In the genomic region with DNA sequence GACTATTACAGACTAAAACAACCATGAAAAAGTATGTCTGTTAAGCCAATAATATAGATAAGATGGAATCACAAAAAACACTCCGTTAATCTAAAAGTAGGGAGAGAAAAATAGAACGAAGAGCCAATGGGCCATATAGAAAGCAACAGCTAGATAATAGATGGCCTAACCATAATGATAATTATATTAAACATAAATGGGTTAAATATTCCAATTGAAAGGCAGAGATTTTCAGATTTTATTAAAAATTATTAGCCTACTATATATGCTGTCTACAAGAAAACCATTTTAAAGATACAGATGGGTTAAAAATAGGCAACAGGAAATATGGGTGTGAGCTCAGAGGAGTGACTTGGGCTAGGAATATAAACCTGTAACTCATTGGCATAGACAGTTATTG, we compare ENCODE assay signal across 39 cellular contexts.
"Had no signal": no experiment of that assay in that cellular context is flagged by ENCODE, and none has a peak within 500 bp of the region (broad histone marks: within the 10 kb centered on the region; RNA-seq: fewer than 3 reads in every experiment).

No MANE protein-coding gene starts in this region.

- FAIRE-seq: bronchial epithelial cell had no signal

- H3K27ac Mint-ChIP-seq: activated CD4-positive, alpha-beta memory T cell treated with anti-CD3 and anti-CD28 coated beads, Interleukin-2, amount 10 ng/mL, durations not matched to agents 7 days and 5 days; activated CD4-positive, alpha-beta T cell treated with anti-CD3 and anti-CD28 coated beads for 36 hours; activated CD4-positive, alpha-beta T cell treated with anti-CD3 and anti-CD28 coated beads, Interleukin-2, amount 10 ng/mL, durations not matched to agents 7 days and 5 days; activated CD8-positive, alpha-beta memory T cell treated with anti-CD3 and anti-CD28 coated beads, Interleukin-2, amount 10 ng/mL, durations not matched to agents 7 days and 5 days; activated CD8-positive, alpha-beta T cell treated with anti-CD3 and anti-CD28 coated beads, Interleukin-2, amount 10 ng/mL, durations not matched to agents 7 days and 5 days; activated naive CD4-positive, alpha-beta T cell treated with anti-CD3 and anti-CD28 coated beads, Interleukin-2, amount 10 ng/mL, durations not matched to agents 7 days and 5 days; activated naive CD4-positive, alpha-beta T cell treated with anti-CD3 and anti-CD28 coated beads, Interleukin-2, amount 50 U/mL, for 24 hours; activated naive CD8-positive, alpha-beta T cell; activated naive CD8-positive, alpha-beta T cell treated with anti-CD3 and anti-CD28 coated beads, Interleukin-2, amount 10 ng/mL, durations not matched to agents 7 days and 5 days; activated naive CD8-positive, alpha-beta T cell treated with anti-CD3 and anti-CD28 coated beads, Interleukin-2, amount 50 U/mL, for 24 hours; activated T-cell treated with anti-CD3 and anti-CD28 coated beads, Interleukin-2, amount 50 U/mL, for 24 hours; activated T-helper 2 cell treated with anti-CD3 and anti-CD28 coated beads, Interferon-gamma antibody, Interleukin-2, Interleukin-4, amounts not matched to agents 10 μg/mL and 5 μg/mL and 100 μg/mL, durations not matched to agents 14 hours and 24 hours and 36 hours; brain; T-helper 1 cell treated with Interleukin-12 subunit alpha and Interleukin-12 subunit beta and Interleukin-4 antibody, amounts not matched to agents 30 μg/mL and 1 μg/mL, for 36 hours; T-helper 2 cell treated with Interferon-gamma antibody and Interleukin-4, amounts not matched to agents 5 μg/mL and 100 μg/mL, for 36 hours; WTC11 had no signal

- H3K4me1 Mint-ChIP-seq: activated naive CD4-positive, alpha-beta T cell treated with anti-CD3 and anti-CD28 coated beads, Interleukin-2, amount 50 U/mL, for 24 hours; brain; WTC11 had no signal

- H3K4me1 ChIP-seq: ascending aorta had no signal

- DNase-seq: activated CD4-positive, alpha-beta memory T cell treated with anti-CD3 and anti-CD28 coated beads, Interleukin-2, amount 10 ng/mL, durations not matched to agents 7 days and 5 days; activated CD4-positive, alpha-beta T cell treated with anti-CD3 and anti-CD28 coated beads for 1 hour; activated CD4-positive, alpha-beta T cell treated with anti-CD3 and anti-CD28 coated beads for 36 hours; activated CD4-positive, alpha-beta T cell treated with anti-CD3 and anti-CD28 coated beads for 48 hours; activated CD4-positive, alpha-beta T cell treated with anti-CD3 and anti-CD28 coated beads, Interleukin-2, amount 10 ng/mL, durations not matched to agents 7 days and 5 days; activated CD4-positive, alpha-beta T cell treated with anti-CD3 and anti-CD28 coated beads, Interleukin-2, amount 50 U/mL, for 48 hours; activated CD4-positive, CD25-positive, alpha-beta regulatory T cell; activated CD8-positive, alpha-beta memory T cell treated with anti-CD3 and anti-CD28 coated beads for 24 hours; activated CD8-positive, alpha-beta memory T cell treated with anti-CD3 and anti-CD28 coated beads, Interleukin-2, amount 10 ng/mL, durations not matched to agents 7 days and 5 days; activated CD8-positive, alpha-beta memory T cell treated with anti-CD3 and anti-CD28 coated beads, Interleukin-2, amount 50 U/mL, for 48 hours; activated CD8-positive, alpha-beta T cell treated with anti-CD3 and anti-CD28 coated beads, Interleukin-2, amount 10 ng/mL, durations not matched to agents 7 days and 5 days; activated effector memory CD4-positive, alpha-beta T cell treated with Interleukin-2 at 50 U/mL for 16 hours; activated gamma-delta T cell; activated naive CD4-positive, alpha-beta T cell treated with anti-CD3 and anti-CD28 coated beads, Interleukin-2, amount 10 ng/mL, durations not matched to agents 7 days and 5 days; activated naive CD4-positive, alpha-beta T cell treated with Interleukin-2 at 50 U/mL for 16 hours; activated naive CD8-positive, alpha-beta T cell treated with anti-CD3 and anti-CD28 coated beads, Interleukin-2, amount 10 ng/mL, durations not matched to agents 7 days and 5 days; activated naive CD8-positive, alpha-beta T cell treated with anti-CD3 and anti-CD28 coated beads, Interleukin-2, amount 50 U/mL, for 24 hours; activated T-cell treated with anti-CD3 and anti-CD28 coated beads, Interleukin-2, amount 50 U/mL, for 24 hours; activated T-cell treated with anti-CD3 and anti-CD28 coated beads, Interleukin-2, amount 50 U/mL, for 48 hours; amygdala; anterior cingulate cortex; caudate nucleus; SW 1271; T-helper 1 cell; T-helper 2 cell; T-helper 9 cell; WERI-Rb-1 had no signal

- H3K36me3 Mint-ChIP-seq: activated naive CD4-positive, alpha-beta T cell treated with anti-CD3 and anti-CD28 coated beads, Interleukin-2, amount 10 ng/mL, durations not matched to agents 7 days and 5 days; activated naive CD4-positive, alpha-beta T cell treated with anti-CD3 and anti-CD28 coated beads, Interleukin-2, amount 50 U/mL, for 24 hours; activated naive CD8-positive, alpha-beta T cell; brain had no signal

- H3K27me3 Mint-ChIP-seq: activated CD4-positive, alpha-beta T cell treated with anti-CD3 and anti-CD28 coated beads for 36 hours; activated CD8-positive, alpha-beta memory T cell treated with anti-CD3 and anti-CD28 coated beads, Interleukin-2, amount 10 ng/mL, durations not matched to agents 7 days and 5 days; activated naive CD4-positive, alpha-beta T cell treated with anti-CD3 and anti-CD28 coated beads, Interleukin-2, amount 10 ng/mL, durations not matched to agents 7 days and 5 days; activated naive CD8-positive, alpha-beta T cell treated with anti-CD3 and anti-CD28 coated beads, Interleukin-2, amount 10 ng/mL, durations not matched to agents 7 days and 5 days had no signal

- H3K4me3 ChIP-seq: ascending aorta, cardiac muscle cell had no signal

- H3K4me3 Mint-ChIP-seq: activated CD4-positive, alpha-beta memory T cell treated with anti-CD3 and anti-CD28 coated beads, Interleukin-2, amount 10 ng/mL, durations not matched to agents 7 days and 5 days; activated CD4-positive, alpha-beta T cell treated with anti-CD3 and anti-CD28 coated beads for 36 hours; activated CD4-positive, alpha-beta T cell treated with anti-CD3 and anti-CD28 coated beads, Interleukin-2, amount 10 ng/mL, durations not matched to agents 7 days and 5 days; activated CD8-positive, alpha-beta memory T cell treated with anti-CD3 and anti-CD28 coated beads, Interleukin-2, amount 10 ng/mL, durations not matched to agents 7 days and 5 days; activated CD8-positive, alpha-beta T cell treated with anti-CD3 and anti-CD28 coated beads, Interleukin-2, amount 10 ng/mL, durations not matched to agents 7 days and 5 days; activated naive CD4-positive, alpha-beta T cell treated with anti-CD3 and anti-CD28 coated beads, Interleukin-2, amount 10 ng/mL, durations not matched to agents 7 days and 5 days; activated naive CD4-positive, alpha-beta T cell treated with anti-CD3 and anti-CD28 coated beads, Interleukin-2, amount 50 U/mL, for 24 hours; activated naive CD8-positive, alpha-beta T cell; activated naive CD8-positive, alpha-beta T cell treated with anti-CD3 and anti-CD28 coated beads, Interleukin-2, amount 10 ng/mL, durations not matched to agents 7 days and 5 days; activated naive CD8-positive, alpha-beta T cell treated with anti-CD3 and anti-CD28 coated beads, Interleukin-2, amount 50 U/mL, for 24 hours; activated T-cell treated with anti-CD3 and anti-CD28 coated beads, Interleukin-2, amount 50 U/mL, for 24 hours; brain; central memory CD8-positive, alpha-beta T cell; T-helper 1 cell treated with Interleukin-12 subunit alpha and Interleukin-12 subunit beta and Interleukin-4 antibody, amounts not matched to agents 30 μg/mL and 1 μg/mL, for 36 hours; T-helper 2 cell treated with Interferon-gamma antibody and Interleukin-4, amounts not matched to agents 5 μg/mL and 100 μg/mL, for 36 hours; WTC11 had no signal

- H3K27ac ChIP-seq: ascending aorta, cardiac muscle cell, WERI-Rb-1 had no signal

- H3K27me3 ChIP-seq: ascending aorta had no signal

- ATAC-seq: activated CD4-positive, alpha-beta T cell treated with anti-CD3 and anti-CD28 coated beads for 36 hours; activated CD4-positive, CD25-positive, alpha-beta regulatory T cell treated with anti-CD3 and anti-CD28 coated beads, Interleukin-2, amount 50 U/mL, for 24 hours; activated CD8-positive, alpha-beta memory T cell treated with anti-CD3 and anti-CD28 coated beads, Interleukin-2, amount 10 ng/mL, durations not matched to agents 7 days and 5 days; activated CD8-positive, alpha-beta T cell treated with anti-CD3 and anti-CD28 coated beads, Interleukin-2, amount 10 ng/mL, durations not matched to agents 7 days and 5 days; activated naive CD8-positive, alpha-beta T cell treated with anti-CD3 and anti-CD28 coated beads, Interleukin-2, amount 50 U/mL, for 24 hours; WTC11 had no signal

- H3K36me3 ChIP-seq: ascending aorta, cardiac muscle cell, WERI-Rb-1 had no signal
